In genomic region chr12:54032627-54033100, GRCh38 we compare ENCODE assay signal across 8 cellular contexts.
DNase-seq lines count a peak whose midpoint lies in the region; ATAC-seq and TF ChIP-seq lines count a peak whose summit lies in the region.

Gene HOXC5, plus strand, starts transcription at chr12:54033050. Its CDS starts 73 bp downstream, at chr12:54033123.

- peak; percentile 80 for DNase-seq in GM03348 (ENCODE audit: low spot score)
- peak; percentile 81 for DNase-seq in NB4 (ENCODE audit: low read depth)
- peak in 4 of 5 donors; percentile 29 to 53 (median 44) for DNase-seq in T-helper 1 cell
- DNase-seq in astrocyte of the spinal cord (ENCODE audit: low read depth, low spot score): peak; percentile 92
- peak; percentile 85 for DNase-seq in iPS-NIHi7 (ENCODE audit: extremely low spot score)
- DNase-seq in stimulated activated CD4-positive, alpha-beta T cell treated with anti-CD3 and anti-CD28 coated beads, Interleukin-15, amount 100 ng/mL, for 1 hour (ENCODE audit: low read depth in 1 of 2, low spot score in 1 of 2): peak; percentile 13 to 34

- TF ChIP-seq CTCF in NB4 (IDR thresholded peaks at IDR 0.05; ENCODE audit: low read depth, low read length): peak; percentile 94
- TF ChIP-seq CTCF in astrocyte of the spinal cord (IDR thresholded peaks at IDR 0.05; ENCODE audit: low read depth, low read length): peak; percentile 95

- no peak within 1 kb of the TSS for H3K4me3 ChIP-seq in NB4 (ENCODE audit: low read depth, low read length)
- H3K4me3 ChIP-seq in astrocyte of the spinal cord (ENCODE audit: low read depth, low read length): peak within 1 kb of the TSS; percentile 45

- TF ChIP-seq POLR2A in NB4 (IDR thresholded peaks at IDR 0.05; ENCODE audit: extremely low read depth, insufficient read length): no peak

- ATAC-seq in HG03097 (IDR thresholded peaks at IDR 0.05; ENCODE audit: low FRiP score, unreplicated experiment): no peak
- ATAC-seq in GM19351 (IDR thresholded peaks at IDR 0.05; ENCODE audit: unreplicated experiment): no peak

- in situ Hi-C loops in astrocyte of the spinal cord (cut with HindIII; ENCODE audit: low sequenced_read_pairs): no loop called here

Comparison
In these comparisons a context has a peak if more than half of its experiments do, and no peak if none do; other contexts are left out.
1. DNase-seq: peak in every context shown above with its lines; median percentile 92 in astrocyte of the spinal cord; 85 in iPS-NIHi7; 81 in NB4; 80 in GM03348; 44 in T-helper 1 cell; 24 in stimulated activated CD4-positive, alpha-beta T cell treated with anti-CD3 and anti-CD28 coated beads, Interleukin-15, amount 100 ng/mL, for 1 hour.